30 cellular contexts compared by ENCODE assay signal in the genomic region with DNA sequence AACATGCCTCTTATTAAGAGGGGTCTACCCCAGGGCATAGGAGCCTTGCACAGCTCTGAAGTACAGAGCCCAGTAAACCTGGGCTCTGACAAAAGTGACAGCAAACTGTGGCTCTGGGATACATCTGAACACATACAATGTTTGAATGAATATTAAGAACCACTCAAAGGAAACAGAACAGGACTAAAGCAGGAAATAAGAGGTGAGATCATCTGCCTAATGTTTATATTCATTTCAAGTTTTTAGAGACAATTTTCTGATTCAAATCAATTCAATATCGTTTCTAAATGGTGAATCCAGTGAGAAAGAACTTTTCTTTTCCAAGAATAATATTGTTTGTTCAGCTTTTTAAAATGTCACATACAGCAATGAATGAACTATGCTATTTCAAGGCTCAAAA.
"Had no signal": no experiment of that assay in that cellular context is flagged by ENCODE, and none has a peak within 500 bp of the region (broad histone marks: within the 10 kb centered on the region; RNA-seq: fewer than 3 reads in every experiment).

No MANE protein-coding gene starts in this region.

- H3K4me3 ChIP-seq: gastrocnemius medialis, hepatocyte, left ventricle myocardium inferior, lung, psoas muscle, sigmoid colon, smooth muscle cell, upper lobe of left lung, vagina had no signal

- H3K4me1 Mint-ChIP-seq: activated CD4-positive, alpha-beta T cell treated with anti-CD3 and anti-CD28 coated beads, Interleukin-2, amount 10 ng/mL, durations not matched to agents 24 days and 14 days; activated naive CD4-positive, alpha-beta T cell treated with anti-CD3 and anti-CD28 coated beads, Interleukin-2, amount 10 ng/mL, durations not matched to agents 7 days and 5 days; naive B cell; nephron progenitor cell; stimulated activated memory B cell treated with anti-CD40 and anti-IgM and Interleukin-4, amounts not matched to agents 10 μg/mL and 1 μg/mL and 100 μg/mL, for 72 hours; stimulated activated naive CD8-positive, alpha-beta T cell treated with anti-CD3 and anti-CD28 coated beads, Interleukin-15, amount 100 ng/mL, for 72 hours had no signal

- H3K9me3 ChIP-seq: gastrocnemius medialis, left ventricle myocardium inferior, psoas muscle, sigmoid colon, upper lobe of left lung, vagina had no signal

- ATAC-seq: gastrocnemius medialis; psoas muscle; stimulated activated memory B cell treated with anti-CD40 and anti-IgM and Interleukin-4, amounts not matched to agents 10 μg/mL and 1 μg/mL and 100 μg/mL, for 72 hours; stimulated activated naive CD8-positive, alpha-beta T cell treated with anti-CD3 and anti-CD28 coated beads, Interleukin-15, amount 100 ng/mL, for 72 hours had no signal

- H3K27me3 ChIP-seq: brain microvascular endothelial cell, gastrocnemius medialis, hepatocyte, sigmoid colon, upper lobe of left lung, vagina had no signal

- H3K9me3 Mint-ChIP-seq: activated CD4-positive, alpha-beta memory T cell treated with anti-CD3 and anti-CD28 coated beads for 36 hours; activated CD4-positive, alpha-beta T cell treated with anti-CD3 and anti-CD28 coated beads, Interleukin-2, amount 10 ng/mL, durations not matched to agents 24 days and 14 days; activated naive CD4-positive, alpha-beta T cell treated with anti-CD3 and anti-CD28 coated beads, Interleukin-2, amount 10 ng/mL, durations not matched to agents 7 days and 5 days; activated T-cell treated with anti-CD3 and anti-CD28 coated beads, Interleukin-2, amount 50 U/mL, for 24 hours; naive B cell; nephron progenitor cell; stimulated activated memory B cell treated with anti-CD40 and anti-IgM and Interleukin-4, amounts not matched to agents 10 μg/mL and 1 μg/mL and 100 μg/mL, for 72 hours; stimulated activated naive CD8-positive, alpha-beta T cell treated with anti-CD3 and anti-CD28 coated beads, Interleukin-15, amount 100 ng/mL, for 72 hours had no signal

- H3K36me3 Mint-ChIP-seq: activated CD4-positive, alpha-beta memory T cell treated with anti-CD3 and anti-CD28 coated beads for 36 hours; activated naive CD4-positive, alpha-beta T cell treated with anti-CD3 and anti-CD28 coated beads, Interleukin-2, amount 10 ng/mL, durations not matched to agents 7 days and 5 days; naive B cell; stimulated activated memory B cell treated with anti-CD40 and anti-IgM and Interleukin-4, amounts not matched to agents 10 μg/mL and 1 μg/mL and 100 μg/mL, for 72 hours had no signal

- H3K36me3 ChIP-seq: brain microvascular endothelial cell, gastrocnemius medialis, left ventricle myocardium inferior, sigmoid colon, upper lobe of left lung, vagina had no signal

- H3K27ac ChIP-seq: brain microvascular endothelial cell, gastrocnemius medialis, hepatocyte, left ventricle myocardium inferior, parathyroid adenoma, psoas muscle, sigmoid colon, upper lobe of left lung, vagina had no signal

- H3K27me3 Mint-ChIP-seq: stimulated activated memory B cell treated with anti-CD40 and anti-IgM and Interleukin-4, amounts not matched to agents 10 μg/mL and 1 μg/mL and 100 μg/mL, for 72 hours; stimulated activated naive CD8-positive, alpha-beta T cell treated with anti-CD3 and anti-CD28 coated beads, Interleukin-15, amount 100 ng/mL, for 72 hours had no signal

- H3K4me1 ChIP-seq: gastrocnemius medialis, parathyroid adenoma, psoas muscle, sigmoid colon, vagina had no signal

- H3K4me3 Mint-ChIP-seq: activated CD4-positive, alpha-beta memory T cell treated with anti-CD3 and anti-CD28 coated beads for 36 hours; activated CD4-positive, alpha-beta T cell treated with anti-CD3 and anti-CD28 coated beads, Interleukin-2, amount 10 ng/mL, durations not matched to agents 24 days and 14 days; activated naive CD4-positive, alpha-beta T cell treated with anti-CD3 and anti-CD28 coated beads, Interleukin-2, amount 10 ng/mL, durations not matched to agents 7 days and 5 days; activated T-cell treated with anti-CD3 and anti-CD28 coated beads, Interleukin-2, amount 50 U/mL, for 24 hours; naive B cell; nephron progenitor cell; stimulated activated memory B cell treated with anti-CD40 and anti-IgM and Interleukin-4, amounts not matched to agents 10 μg/mL and 1 μg/mL and 100 μg/mL, for 72 hours; stimulated activated naive CD8-positive, alpha-beta T cell treated with anti-CD3 and anti-CD28 coated beads, Interleukin-15, amount 100 ng/mL, for 72 hours had no signal

- H3K9ac ChIP-seq: parathyroid adenoma had no signal

- H3K27ac Mint-ChIP-seq: activated CD4-positive, alpha-beta memory T cell treated with anti-CD3 and anti-CD28 coated beads for 36 hours; activated CD4-positive, alpha-beta T cell treated with anti-CD3 and anti-CD28 coated beads, Interleukin-2, amount 10 ng/mL, durations not matched to agents 24 days and 14 days; activated naive CD4-positive, alpha-beta T cell treated with anti-CD3 and anti-CD28 coated beads, Interleukin-2, amount 10 ng/mL, durations not matched to agents 7 days and 5 days; activated T-cell treated with anti-CD3 and anti-CD28 coated beads, Interleukin-2, amount 50 U/mL, for 24 hours; naive B cell; nephron progenitor cell; stimulated activated memory B cell treated with anti-CD40 and anti-IgM and Interleukin-4, amounts not matched to agents 10 μg/mL and 1 μg/mL and 100 μg/mL, for 72 hours; stimulated activated naive CD8-positive, alpha-beta T cell treated with anti-CD3 and anti-CD28 coated beads, Interleukin-15, amount 100 ng/mL, for 72 hours had no signal

- DNase-seq: activated CD4-positive, alpha-beta memory T cell treated with anti-CD3 and anti-CD28 coated beads for 36 hours; activated CD4-positive, alpha-beta T cell treated with anti-CD3 and anti-CD28 coated beads, Interleukin-2, amount 10 ng/mL, durations not matched to agents 24 days and 14 days; activated CD4-positive, CD25-positive, alpha-beta regulatory T cell treated with anti-CD3 and anti-CD28 coated beads, Interleukin-2, amount 50 U/mL, for 72 hours; activated CD8-positive, alpha-beta memory T cell treated with anti-CD3 and anti-CD28 coated beads, Interleukin-2, amount 50 U/mL, for 48 hours; activated gamma-delta T cell; activated naive CD4-positive, alpha-beta T cell treated with anti-CD3 and anti-CD28 coated beads, Interleukin-2, amount 10 ng/mL, durations not matched to agents 7 days and 5 days; activated T-cell treated with anti-CD3 and anti-CD28 coated beads, Interleukin-2, amount 50 U/mL, for 24 hours; amniotic stem cell; brain microvascular endothelial cell; effector CD8-positive, alpha-beta T cell; erythroblast; gastrocnemius medialis; islet precursor cell; left ventricle myocardium inferior; naive B cell; nephron progenitor cell; psoas muscle; sigmoid colon; stimulated activated CD4-positive, alpha-beta T cell treated with anti-CD3 and anti-CD28 coated beads, Interleukin-1b, Interleukin-23, amount 100 ng/mL, for 48 hours; stimulated activated CD4-positive, alpha-beta T cell treated with anti-CD3 and anti-CD28 coated beads, Interleukin-4, amount 100 ng/mL, for 4 hours; stimulated activated CD8-positive, alpha-beta memory T cell treated with anti-CD3 and anti-CD28 coated beads, Interleukin-4, amount 100 ng/mL, for 48 hours; stimulated activated naive CD8-positive, alpha-beta T cell treated with anti-CD3 and anti-CD28 coated beads, Interleukin-15, amount 100 ng/mL, for 72 hours; substantia nigra; upper lobe of left lung had no signal
